8 cellular contexts compared by ENCODE assay signal in genomic region chr3:8629151-8630021, GRCh38. TPM values are rescaled to one million over a fixed set of nuclear protein-coding genes. Genes with fewer than 3 reads are reported as not detected.
DNase-seq lines count a peak whose midpoint lies in the region; ATAC-seq and TF ChIP-seq lines count a peak whose summit lies in the region.

No MANE protein-coding gene starts in this region.

- no peaks in the 10 kb centered on the region for H3K27me3 ChIP-seq in trophoblast cell (ENCODE audit: insufficient read depth, low read length)

- H4K8ac ChIP-seq in trophoblast cell (ENCODE audit: low read depth, low read length), result no peak overlapping the region

- H3K18ac ChIP-seq in trophoblast cell (ENCODE audit: low read length), result no peak overlapping the region

- H3K79me2 ChIP-seq in trophoblast cell (ENCODE audit: control insufficient read depth, insufficient read depth, low read length, poor library complexity), result no peaks in the 10 kb centered on the region

- H3K4me2 ChIP-seq in trophoblast cell (ENCODE audit: low read length), result no peak overlapping the region

- H3K23ac ChIP-seq in trophoblast cell (ENCODE audit: low read length), result no peak overlapping the region

- WGBS in trophoblast cell (ENCODE audit: extremely low coverage, insufficient coverage, insufficient read length), result no CpG with 5 or more reads among the region's 16 CpGs

- DNase-seq in dedifferentiated amniotic fluid mesenchymal stem cell (ENCODE audit: extremely low spot score) (peak; percentile 96), trophoblast cell (peak; percentile 98), NCI-H345 treated with DMSO at 0.1 percent for 48 hours (lab: John Stamatoyannopoulos, UW; ENCODE audit: unreplicated experiment) (no peak), midbrain (lab: John Stamatoyannopoulos, UW) (no peak), SKM-1 treated with dmso at 0.1 percent for 144 hours (lab: John Stamatoyannopoulos, UW; ENCODE audit: unreplicated experiment) (no peak)

- H3K27ac ChIP-seq in trophoblast cell (ENCODE audit: low read depth, low read length), result no peak overlapping the region

- no peaks in the 10 kb centered on the region for H3K4me1 ChIP-seq in trophoblast cell (ENCODE audit: control insufficient read depth in 1 of 2, insufficient read depth in 2 of 2, low read length in 2 of 2)

- no peak overlapping the region for H2AK5ac ChIP-seq in trophoblast cell (ENCODE audit: low read length)

- no peak overlapping the region for H3K4ac ChIP-seq in trophoblast cell (ENCODE audit: low read depth, low read length)

- peak; percentile 89 for ATAC-seq in GM18502 (IDR thresholded peaks at IDR 0.05; ENCODE audit: poor library complexity, unreplicated experiment)
- ATAC-seq in HG02852 (IDR thresholded peaks at IDR 0.05; ENCODE audit: unreplicated experiment), result peak; percentile 70
- peak; percentile 80 for ATAC-seq in SK-N-SH treated with all-trans-retinoic acid at 6 μM for 48 hours

- no peak overlapping the region for H3K9ac ChIP-seq in trophoblast cell (ENCODE audit: low read length)

- H2AFZ ChIP-seq in trophoblast cell (ENCODE audit: insufficient read depth, low read length, poor library complexity), result no peak overlapping the region

- H3K79me1 ChIP-seq in trophoblast cell (ENCODE audit: low read length), result no peaks in the 10 kb centered on the region

- H2BK12ac ChIP-seq in trophoblast cell (ENCODE audit: low read length), result no peak overlapping the region

- H3K14ac ChIP-seq in trophoblast cell (ENCODE audit: low read length), result no peak overlapping the region

- H2BK5ac ChIP-seq in trophoblast cell (ENCODE audit: low read depth, low read length, poor library complexity), result no peak overlapping the region

- H3K4me3 ChIP-seq in trophoblast cell (ENCODE audit: low read depth, low read length), result no peak overlapping the region

- no peaks in the 10 kb centered on the region for H3K36me3 ChIP-seq in trophoblast cell (ENCODE audit: control insufficient read depth in 1 of 2, insufficient read depth in 2 of 2, low read length in 2 of 2)

- no peak overlapping the region for H4K91ac ChIP-seq in trophoblast cell (ENCODE audit: low read depth, low read length)

- no peak overlapping the region for H2BK120ac ChIP-seq in trophoblast cell (ENCODE audit: insufficient read depth, low read length, poor library complexity)

- no peaks in the 10 kb centered on the region for H3K9me3 ChIP-seq in trophoblast cell (ENCODE audit: insufficient read depth, low read depth, low read length)

- H4K12ac ChIP-seq in trophoblast cell (ENCODE audit: low read depth, low read length), result no peak overlapping the region

TF ChIP-seq in SK-N-SH treated with all-trans-retinoic acid at 6 μM for 48 hours, 23 proteins besides CTCF, POLR2A, EP300 and RAD21:
- no peak for TF ChIP-seq SNAI2 (CRISPR knock-in tag; IDR thresholded peaks at IDR 0.05)
- TF ChIP-seq ZNF8 (CRISPR knock-in tag; IDR thresholded peaks at IDR 0.05), result no peak
- TF ChIP-seq ISL1 (CRISPR knock-in tag; IDR thresholded peaks at IDR 0.05), result no peak
- TF ChIP-seq OSR1 (CRISPR knock-in tag; IDR thresholded peaks at IDR 0.05), result no peak
- no peak for TF ChIP-seq ZFP30 (CRISPR knock-in tag; IDR thresholded peaks at IDR 0.05)
- TF ChIP-seq CREB5 (CRISPR knock-in tag; IDR thresholded peaks at IDR 0.05; ENCODE audit: low read depth), result no peak
- TF ChIP-seq RARB (CRISPR knock-in tag; IDR thresholded peaks at IDR 0.05), result no peak
- TF ChIP-seq POU6F1 (CRISPR knock-in tag; IDR thresholded peaks at IDR 0.05; ENCODE audit: borderline replicate concordance, low read depth), result no peak
- no peak for TF ChIP-seq TCF4 (CRISPR knock-in tag; IDR thresholded peaks at IDR 0.05; ENCODE audit: borderline replicate concordance)
- no peak for TF ChIP-seq TSHZ2 (CRISPR knock-in tag; IDR thresholded peaks at IDR 0.05)
- no peak for TF ChIP-seq CSRNP3 (CRISPR knock-in tag; IDR thresholded peaks at IDR 0.05)
- TF ChIP-seq ZFP3 (CRISPR knock-in tag; IDR thresholded peaks at IDR 0.05), result no peak

RNA-seq across cellular contexts. Expression of gene SSUH2, which starts 15.2 kb away (rescaled TPM):
- polyA plus RNA-seq in trophoblast cell (2013), result 0.25 and 0.30 TPM in 2 replicates

Comparison
In these comparisons a context has a peak if more than half of its experiments do, and no peak if none do; other contexts are left out.
1. DNase-seq: peak in dedifferentiated amniotic fluid mesenchymal stem cell (single experiment) and trophoblast cell (2 of 2); none in NCI-H345 treated with DMSO at 0.1 percent for 48 hours (single experiment), midbrain (single experiment) and SKM-1 treated with dmso at 0.1 percent for 144 hours (single experiment).
2. Peak in every context shown above with its lines, with median percentiles within 50 percentile points of each other: ATAC-seq.